In the genomic region with DNA sequence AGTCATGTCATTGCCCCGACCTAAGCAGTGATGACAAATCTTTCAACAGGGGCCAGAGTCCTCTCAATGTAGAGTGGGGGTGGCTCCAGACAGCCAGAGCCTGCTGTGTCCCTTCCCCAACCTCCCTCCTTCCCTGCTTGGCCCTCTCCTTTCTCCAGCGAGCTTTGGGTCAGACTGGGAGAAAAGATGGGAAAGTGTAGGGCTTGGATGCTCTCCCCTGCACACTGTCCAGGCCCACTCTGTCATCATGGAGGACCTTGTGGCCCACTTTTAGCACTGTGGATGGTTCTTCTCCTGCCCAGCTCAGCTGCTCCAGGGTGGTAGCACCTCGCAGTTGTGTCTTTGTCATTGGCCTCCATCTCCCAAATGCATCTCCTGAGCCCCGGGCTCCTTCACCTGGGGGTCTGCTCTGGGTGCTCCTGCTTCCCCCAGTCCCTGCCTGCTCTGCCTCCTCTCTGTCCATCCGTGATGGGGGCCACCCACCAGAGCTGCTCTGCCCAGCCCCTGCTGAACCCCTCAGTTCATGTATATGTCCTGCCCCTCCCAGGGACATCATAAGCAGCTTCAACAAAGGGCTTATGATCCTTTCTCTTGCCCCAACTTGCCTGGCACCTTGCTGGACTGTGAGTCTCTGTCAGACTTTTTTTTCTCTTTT, we compare ENCODE assay signal across 14 cellular contexts. TPM values are rescaled to one million over a fixed set of nuclear protein-coding genes. Genes with fewer than 3 reads are reported as not detected.
A peak's percentile ranks its signal among the peaks of the same experiment; 100 is the strongest.
DNase-seq lines count a peak whose midpoint lies in the region; ATAC-seq and TF ChIP-seq lines count a peak whose summit lies in the region.
"Had no signal": no experiment of that assay in that cellular context is flagged by ENCODE, and none has a peak within 500 bp of the region (broad histone marks: within the 10 kb centered on the region; RNA-seq: fewer than 3 reads in every experiment).

No MANE protein-coding gene starts in this region.

- DNase-seq in Right ventricle myocardium inferior (ENCODE audit: missing footprints) = no peak
- no peak for DNase-seq in cardiac septum (ENCODE audit: low spot score)
- DNase-seq in left cardiac atrium = no peak
- DNase-seq in psoas muscle = no peak
- no peak for DNase-seq in DMS 273 (lab: John Stamatoyannopoulos, UW; ENCODE audit: unreplicated experiment)
- no peak for DNase-seq in activated CD4-positive, alpha-beta T cell treated with anti-CD3 and anti-CD28 coated beads, Interleukin-2, amount 50 U/mL, for 1 hour
- DNase-seq in GM13977 (ENCODE audit: low spot score) = no peak
- no peak for DNase-seq in stimulated activated CD4-positive, alpha-beta T cell treated with anti-CD3 and anti-CD28 coated beads, Interleukin-2, amount 100 ng/mL, for 48 hours
- DNase-seq: activated CD4-positive, alpha-beta T cell treated with anti-CD3 and anti-CD28 coated beads, Interleukin-2, amount 50 U/mL, for 48 hours; NCI-H2029 treated with DMSO at 0.1 percent for 48 hours had no signal

- no peaks in the 10 kb centered on the region for H3K36me3 ChIP-seq in psoas muscle (ENCODE audit: insufficient read depth in 1 of 2, low read depth in 1 of 2)

- TF ChIP-seq CTCF in psoas muscle (IDR thresholded peaks at IDR 0.05) (no peak), GM13977 (IDR thresholded peaks at IDR 0.05; ENCODE audit: extremely low read depth, insufficient read depth, missing control alignments) (no peak)

- WGBS in psoas muscle, 3 donors = 75 to 88% (median 78%) methylated on average over 5 of the region's 5 CpGs

- no peaks in the 10 kb centered on the region for H3K27me3 ChIP-seq in psoas muscle (ENCODE audit: insufficient read depth in 3 of 3, low read length in 2 of 3)

- intact Hi-C loops in Right ventricle myocardium inferior (cut with DNase I) (no loop called here), cardiac septum (cut with DNase I) (no loop called here), left cardiac atrium (cut with DNase I) (no loop called here), psoas muscle (cut with DNase I) (loop anchor here (5.0 to 10.0 kb wide), 2 partner anchors 34 to 66 kb away; partner anchors contain the start of gene PLEKHA1 (in 1 of the 2))

- peaks cover 24% of the 10 kb centered on the region for H3K4me1 ChIP-seq in psoas muscle

- ATAC-seq in Right ventricle myocardium inferior (peak; percentile 47), left cardiac atrium (peak; percentile 23 to 65), psoas muscle (peak; percentile 45 to 61 (median 55))

- in situ Hi-C loops in GM13977 (cut with MboI; ENCODE audit: low pct_unique_long_range_greater_than_20kb, low sequenced_read_pairs, unreplicated experiment) = no loop called here

- H3K9me3 ChIP-seq in psoas muscle = no peaks in the 10 kb centered on the region

- H3K4me3 ChIP-seq in psoas muscle = peak overlapping the region; percentile 36
- H3K4me3 ChIP-seq: SK-N-MC had no signal

- peak overlapping the region; percentile 85 for H3K27ac ChIP-seq in psoas muscle
- H3K27ac ChIP-seq: 22Rv1, SK-N-MC had no signal

RNA-seq across cellular contexts. Expression of gene BTBD16, which starts 37.5 kb away (rescaled TPM):
- total RNA-seq in Right ventricle myocardium inferior (not detected), cardiac septum (not detected), left cardiac atrium (under 1 TPM in 1 of 2 donors, not detected in 1; 0.37 TPM), psoas muscle (under 1 TPM in 2 of 4 donors, not detected in 2; 0.32 to 0.58 TPM)
- polyA plus RNA-seq in psoas muscle = under 1 TPM in 1 of 3 donors, not detected in 2; 0.14 TPM
- total RNA-seq: frontal cortex, G401 had no signal

Comparison
In these comparisons a context has a peak if more than half of its experiments do, and no peak if none do; other contexts are left out.
1. intact Hi-C loops: an anchor here in psoas muscle (5.0 to 10.0 kb wide); none called in Right ventricle myocardium inferior, cardiac septum and left cardiac atrium.